1 cellular context compared by ENCODE assay signal in genomic region chr9:89606567-89607311, GRCh38.
TF ChIP-seq lines count a peak whose summit lies in the region.

No MANE protein-coding gene starts in this region.

TF ChIP-seq in SK-N-SH, 30 proteins besides CTCF, POLR2A, EP300 and RAD21 (continued from another document):
- no peak for TF ChIP-seq USF1 (IDR thresholded peaks at IDR 0.05; ENCODE audit: borderline replicate concordance, low read depth)
- TF ChIP-seq GATA2 (CRISPR knock-in tag; IDR thresholded peaks at IDR 0.05): peak; percentile 86
- no peak for TF ChIP-seq MEF2A (IDR thresholded peaks at IDR 0.05; ENCODE audit: borderline replicate concordance, low read depth)
- peak; percentile 45; the same call in 1 of the 2 replicates for TF ChIP-seq MXI1 (IDR thresholded peaks at IDR 0.05; ENCODE audit: low read depth, low read length)
- no peak for TF ChIP-seq ELF1 (IDR thresholded peaks at IDR 0.05)
- no peak for TF ChIP-seq TCF12 (IDR thresholded peaks at IDR 0.05)
- no peak; the same call in 1 of the 2 replicates for TF ChIP-seq MAX (IDR thresholded peaks at IDR 0.05; ENCODE audit: low read depth)
